2 cellular contexts compared by ENCODE assay signal in the genomic region with DNA sequence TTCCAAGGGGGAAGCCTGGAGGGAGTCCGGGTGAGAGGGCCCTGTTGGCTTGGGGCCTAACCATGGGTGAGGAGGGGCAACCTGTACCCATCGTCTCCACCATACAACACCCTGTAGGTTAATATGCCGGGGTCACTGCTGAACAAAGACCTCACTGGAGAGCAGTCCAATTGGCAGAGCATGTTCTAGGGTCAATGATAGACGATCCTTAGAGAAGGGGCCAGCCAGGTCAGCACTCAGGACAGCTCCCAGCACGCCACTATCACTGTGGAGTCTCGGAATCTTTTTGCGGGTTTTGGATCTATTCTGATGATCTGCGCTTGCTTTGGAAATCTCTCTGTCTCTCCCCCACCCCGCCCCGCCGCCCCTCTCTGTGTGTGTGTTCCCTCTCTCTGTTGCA.
TF ChIP-seq lines count a peak whose summit lies in the region.

No MANE protein-coding gene starts in this region.

TF ChIP-seq in A549, 52 proteins besides CTCF, POLR2A, EP300 and RAD21 (continued from another document):
- no peak for TF ChIP-seq NR3C1 (IDR thresholded peaks at IDR 0.05)

TF ChIP-seq in IMR-90, 13 proteins besides CTCF, POLR2A, EP300 and RAD21 (continued from another document):
- TF ChIP-seq, protein P1, sequence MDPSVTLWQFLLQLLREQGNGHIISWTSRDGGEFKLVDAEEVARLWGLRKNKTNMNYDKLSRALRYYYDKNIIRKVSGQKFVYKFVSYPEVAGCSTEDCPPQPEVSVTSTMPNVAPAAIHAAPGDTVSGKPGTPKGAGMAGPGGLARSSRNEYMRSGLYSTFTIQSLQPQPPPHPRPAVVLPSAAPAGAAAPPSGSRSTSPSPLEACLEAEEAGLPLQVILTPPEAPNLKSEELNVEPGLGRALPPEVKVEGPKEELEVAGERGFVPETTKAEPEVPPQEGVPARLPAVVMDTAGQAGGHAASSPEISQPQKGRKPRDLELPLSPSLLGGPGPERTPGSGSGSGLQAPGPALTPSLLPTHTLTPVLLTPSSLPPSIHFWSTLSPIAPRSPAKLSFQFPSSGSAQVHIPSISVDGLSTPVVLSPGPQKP (IDR thresholded peaks at IDR 0.05; ENCODE audit: borderline replicate concordance, low read depth, low read length) = no peak
- TF ChIP-seq RFX5 (IDR thresholded peaks at IDR 0.05; ENCODE audit: low read depth, low read length) (no peak), CEBPB (IDR thresholded peaks at IDR 0.05; ENCODE audit: low read depth, low read length) (no peak)
